In genomic region chr18:75337348-75337747, GRCh38 we compare ENCODE assay signal across 37 cellular contexts.
"Had no signal": no experiment of that assay in that cellular context is flagged by ENCODE, and none has a peak within 500 bp of the region (broad histone marks: within the 10 kb centered on the region; RNA-seq: fewer than 3 reads in every experiment).

No MANE protein-coding gene starts in this region.

- H3K27me3 Mint-ChIP-seq: activated B cell treated with CpG ODN at 0.5 μM for 24 hours; activated CD4-positive, alpha-beta memory T cell treated with anti-CD3 and anti-CD28 coated beads for 36 hours; activated CD4-positive, alpha-beta T cell treated with anti-CD3 and anti-CD28 coated beads, Interleukin-2, amount 10 ng/mL, durations not matched to agents 24 days and 14 days; activated CD8-positive, alpha-beta T cell treated with anti-CD3 and anti-CD28 coated beads for 36 hours; activated naive CD4-positive, alpha-beta T cell treated with anti-CD3 and anti-CD28 coated beads, Interleukin-2, amount 50 U/mL, for 24 hours; activated naive CD8-positive, alpha-beta T cell; activated naive CD8-positive, alpha-beta T cell treated with anti-CD3 and anti-CD28 coated beads, Interleukin-2, amount 10 ng/mL, durations not matched to agents 7 days and 5 days; activated naive CD8-positive, alpha-beta T cell treated with anti-CD3 and anti-CD28 coated beads, Interleukin-2, amount 50 U/mL, for 24 hours; central memory CD8-positive, alpha-beta T cell had no signal

- H3K27ac ChIP-seq: ascending aorta, cardiac muscle cell, VCaP had no signal

- H3K36me3 Mint-ChIP-seq: activated CD4-positive, alpha-beta memory T cell treated with anti-CD3 and anti-CD28 coated beads for 36 hours; activated naive CD4-positive, alpha-beta T cell treated with anti-CD3 and anti-CD28 coated beads, Interleukin-2, amount 50 U/mL, for 24 hours; activated naive CD8-positive, alpha-beta T cell; activated naive CD8-positive, alpha-beta T cell treated with anti-CD3 and anti-CD28 coated beads, Interleukin-2, amount 10 ng/mL, durations not matched to agents 7 days and 5 days; brain had no signal

- ATAC-seq: activated CD8-positive, alpha-beta T cell treated with anti-CD3 and anti-CD28 coated beads for 36 hours; activated naive CD8-positive, alpha-beta T cell treated with anti-CD3 and anti-CD28 coated beads, Interleukin-2, amount 50 U/mL, for 24 hours; activated T-cell treated with anti-CD3 and anti-CD28 coated beads, Interleukin-2, amount 50 U/mL, for 4 hours; activated T-cell treated with anti-CD3 and anti-CD28 coated beads, Interleukin-2, amount 50 U/mL, for 72 hours; activated T-helper 17 cell treated with anti-CD3 and anti-CD28 coated beads, Interleukin-2, amount 50 U/mL, for 72 hours had no signal

- H3K4me3 ChIP-seq: ascending aorta, cardiac muscle cell had no signal

- H3K4me1 ChIP-seq: ascending aorta had no signal

- DNase-seq: activated B cell treated with CpG ODN at 0.5 μM for 24 hours; activated CD4-positive, alpha-beta memory T cell treated with anti-CD3 and anti-CD28 coated beads for 36 hours; activated CD4-positive, alpha-beta T cell treated with anti-CD3 and anti-CD28 coated beads for 4 hours; activated CD4-positive, alpha-beta T cell treated with anti-CD3 and anti-CD28 coated beads, Interleukin-2, amount 50 U/mL, for 1 hour; activated CD4-positive, alpha-beta T cell treated with anti-CD3 and anti-CD28 coated beads, Interleukin-2, amount 50 U/mL, for 4 hours; activated CD4-positive, CD25-positive, alpha-beta regulatory T cell treated with anti-CD3 and anti-CD28 coated beads, Interleukin-2, amount 50 U/mL, for 72 hours; activated CD8-positive, alpha-beta memory T cell treated with anti-CD3 and anti-CD28 coated beads, Interleukin-2, amount 50 U/mL, for 4 hours; activated CD8-positive, alpha-beta T cell treated with anti-CD3 and anti-CD28 coated beads for 36 hours; activated effector memory CD4-positive, alpha-beta T cell treated with anti-CD3 and anti-CD28 coated beads, Interleukin-2, amount 50 U/mL, for 16 hours; activated gamma-delta T cell treated with Interleukin-2 at 50 U/mL for 16 hours; activated naive CD4-positive, alpha-beta T cell; activated naive CD4-positive, alpha-beta T cell treated with anti-CD3 and anti-CD28 coated beads for 36 hours; activated naive CD8-positive, alpha-beta T cell treated with anti-CD3 and anti-CD28 coated beads, Interleukin-2, amount 10 ng/mL, durations not matched to agents 7 days and 5 days; activated naive CD8-positive, alpha-beta T cell treated with anti-CD3 and anti-CD28 coated beads, Interleukin-2, amount 50 U/mL, for 24 hours; activated T-cell treated with anti-CD3 and anti-CD28 coated beads for 4 hours; activated T-cell treated with anti-CD3 and anti-CD28 coated beads, Interleukin-2, amount 50 U/mL, for 1 hour; activated T-cell treated with anti-CD3 and anti-CD28 coated beads, Interleukin-2, amount 50 U/mL, for 4 hours; activated T-cell treated with anti-CD3 and anti-CD28 coated beads, Interleukin-2, amount 50 U/mL, for 72 hours; amygdala; anterior cingulate cortex; caudate nucleus; cerebellar nuclear complex; T-helper 1 cell; T-helper 2 cell; T-helper 9 cell had no signal

- H3K4me3 Mint-ChIP-seq: activated B cell treated with CpG ODN at 0.5 μM for 24 hours; activated CD4-positive, alpha-beta memory T cell treated with anti-CD3 and anti-CD28 coated beads for 36 hours; activated CD4-positive, alpha-beta T cell treated with anti-CD3 and anti-CD28 coated beads, Interleukin-2, amount 10 ng/mL, durations not matched to agents 24 days and 14 days; activated CD8-positive, alpha-beta T cell treated with anti-CD3 and anti-CD28 coated beads for 36 hours; activated naive CD4-positive, alpha-beta T cell treated with anti-CD3 and anti-CD28 coated beads for 36 hours; activated naive CD4-positive, alpha-beta T cell treated with anti-CD3 and anti-CD28 coated beads, Interleukin-2, amount 50 U/mL, for 24 hours; activated naive CD8-positive, alpha-beta T cell; activated naive CD8-positive, alpha-beta T cell treated with anti-CD3 and anti-CD28 coated beads, Interleukin-2, amount 10 ng/mL, durations not matched to agents 7 days and 5 days; activated naive CD8-positive, alpha-beta T cell treated with anti-CD3 and anti-CD28 coated beads, Interleukin-2, amount 50 U/mL, for 24 hours; activated T-cell treated with anti-CD3 and anti-CD28 coated beads, Interleukin-2, amount 50 U/mL, for 4 hours; activated T-cell treated with anti-CD3 and anti-CD28 coated beads, Interleukin-2, amount 50 U/mL, for 72 hours; activated T-helper 1 cell treated with anti-CD3 and anti-CD28 coated beads, Interleukin-12 subunit alpha, Interleukin-12 subunit beta, Interleukin-2, Interleukin-4 antibody, amounts not matched to agents 30 ng/mL and 10 ng/mL and 1 ng/mL, durations not matched to agents 14 hours and 24 hours and 36 hours; activated T-helper 17 cell treated with anti-CD3 and anti-CD28 coated beads, Interleukin-2, amount 50 U/mL, for 72 hours; brain; central memory CD8-positive, alpha-beta T cell; T-helper 1 cell treated with Interleukin-12 subunit alpha and Interleukin-12 subunit beta and Interleukin-4 antibody, amounts not matched to agents 30 μg/mL and 1 μg/mL, for 36 hours; T-helper 2 cell treated with Interferon-gamma antibody and Interleukin-4, amounts not matched to agents 5 μg/mL and 100 μg/mL, for 36 hours had no signal

- H3K4me1 Mint-ChIP-seq: activated B cell treated with CpG ODN at 0.5 μM for 24 hours; activated CD4-positive, alpha-beta T cell treated with anti-CD3 and anti-CD28 coated beads, Interleukin-2, amount 10 ng/mL, durations not matched to agents 24 days and 14 days; activated naive CD4-positive, alpha-beta T cell treated with anti-CD3 and anti-CD28 coated beads, Interleukin-2, amount 50 U/mL, for 24 hours; activated naive CD8-positive, alpha-beta T cell treated with anti-CD3 and anti-CD28 coated beads, Interleukin-2, amount 10 ng/mL, durations not matched to agents 7 days and 5 days; activated naive CD8-positive, alpha-beta T cell treated with anti-CD3 and anti-CD28 coated beads, Interleukin-2, amount 50 U/mL, for 24 hours; central memory CD8-positive, alpha-beta T cell had no signal

- H3K9me3 ChIP-seq: ascending aorta had no signal

- H3K27ac Mint-ChIP-seq: activated B cell treated with CpG ODN at 0.5 μM for 24 hours; activated CD4-positive, alpha-beta memory T cell treated with anti-CD3 and anti-CD28 coated beads for 36 hours; activated CD4-positive, alpha-beta T cell treated with anti-CD3 and anti-CD28 coated beads, Interleukin-2, amount 10 ng/mL, durations not matched to agents 24 days and 14 days; activated CD8-positive, alpha-beta T cell treated with anti-CD3 and anti-CD28 coated beads for 36 hours; activated naive CD4-positive, alpha-beta T cell treated with anti-CD3 and anti-CD28 coated beads for 36 hours; activated naive CD4-positive, alpha-beta T cell treated with anti-CD3 and anti-CD28 coated beads, Interleukin-2, amount 50 U/mL, for 24 hours; activated naive CD8-positive, alpha-beta T cell; activated naive CD8-positive, alpha-beta T cell treated with anti-CD3 and anti-CD28 coated beads, Interleukin-2, amount 10 ng/mL, durations not matched to agents 7 days and 5 days; activated naive CD8-positive, alpha-beta T cell treated with anti-CD3 and anti-CD28 coated beads, Interleukin-2, amount 50 U/mL, for 24 hours; activated T-cell treated with anti-CD3 and anti-CD28 coated beads, Interleukin-2, amount 50 U/mL, for 72 hours; activated T-helper 1 cell treated with anti-CD3 and anti-CD28 coated beads, Interleukin-12 subunit alpha, Interleukin-12 subunit beta, Interleukin-2, Interleukin-4 antibody, amounts not matched to agents 30 ng/mL and 10 ng/mL and 1 ng/mL, durations not matched to agents 14 hours and 24 hours and 36 hours; activated T-helper 17 cell treated with anti-CD3 and anti-CD28 coated beads, Interleukin-2, amount 50 U/mL, for 72 hours; brain; T-helper 1 cell treated with Interleukin-12 subunit alpha and Interleukin-12 subunit beta and Interleukin-4 antibody, amounts not matched to agents 30 μg/mL and 1 μg/mL, for 36 hours; T-helper 2 cell treated with Interferon-gamma antibody and Interleukin-4, amounts not matched to agents 5 μg/mL and 100 μg/mL, for 36 hours had no signal

- H3K27me3 ChIP-seq: ascending aorta, cardiac muscle cell had no signal

- H3K36me3 ChIP-seq: ascending aorta, cardiac muscle cell had no signal

- H3K9me3 Mint-ChIP-seq: activated B cell treated with CpG ODN at 0.5 μM for 24 hours; activated CD4-positive, alpha-beta memory T cell treated with anti-CD3 and anti-CD28 coated beads for 36 hours; activated CD4-positive, alpha-beta T cell treated with anti-CD3 and anti-CD28 coated beads, Interleukin-2, amount 10 ng/mL, durations not matched to agents 24 days and 14 days; activated CD8-positive, alpha-beta T cell treated with anti-CD3 and anti-CD28 coated beads for 36 hours; activated naive CD4-positive, alpha-beta T cell treated with anti-CD3 and anti-CD28 coated beads for 36 hours; activated naive CD4-positive, alpha-beta T cell treated with anti-CD3 and anti-CD28 coated beads, Interleukin-2, amount 50 U/mL, for 24 hours; activated naive CD8-positive, alpha-beta T cell treated with anti-CD3 and anti-CD28 coated beads, Interleukin-2, amount 10 ng/mL, durations not matched to agents 7 days and 5 days; activated naive CD8-positive, alpha-beta T cell treated with anti-CD3 and anti-CD28 coated beads, Interleukin-2, amount 50 U/mL, for 24 hours; activated T-cell treated with anti-CD3 and anti-CD28 coated beads, Interleukin-2, amount 50 U/mL, for 4 hours; activated T-cell treated with anti-CD3 and anti-CD28 coated beads, Interleukin-2, amount 50 U/mL, for 72 hours; activated T-helper 1 cell treated with anti-CD3 and anti-CD28 coated beads, Interleukin-12 subunit alpha, Interleukin-12 subunit beta, Interleukin-2, Interleukin-4 antibody, amounts not matched to agents 30 ng/mL and 10 ng/mL and 1 ng/mL, durations not matched to agents 14 hours and 24 hours and 36 hours; activated T-helper 17 cell treated with anti-CD3 and anti-CD28 coated beads, Interleukin-2, amount 50 U/mL, for 72 hours; central memory CD8-positive, alpha-beta T cell; T-helper 1 cell treated with Interleukin-12 subunit alpha and Interleukin-12 subunit beta and Interleukin-4 antibody, amounts not matched to agents 30 μg/mL and 1 μg/mL, for 36 hours; T-helper 2 cell treated with Interferon-gamma antibody and Interleukin-4, amounts not matched to agents 5 μg/mL and 100 μg/mL, for 36 hours had no signal
